In the genomic region with DNA sequence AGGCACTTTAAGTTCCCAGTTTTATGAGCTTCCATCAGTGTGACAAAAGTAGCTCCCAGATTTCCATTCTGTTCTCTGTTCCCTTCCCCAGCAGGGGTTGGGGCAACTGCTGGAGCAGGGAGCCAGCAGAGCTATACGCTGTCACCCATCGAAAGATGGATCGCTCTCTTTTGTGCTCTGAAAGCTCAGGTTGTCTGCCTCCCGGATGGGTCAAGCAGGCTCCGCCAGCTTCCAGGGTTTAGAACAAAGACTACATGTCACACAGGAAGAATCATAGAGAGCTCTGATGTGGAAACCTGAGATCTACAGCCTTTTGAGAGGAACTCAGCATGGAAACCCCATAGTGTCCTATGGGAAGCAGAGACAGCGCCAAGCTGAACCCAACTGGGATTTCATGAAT, we compare ENCODE assay signal across 23 cellular contexts.
DNase-seq lines count a peak whose midpoint lies in the region; TF ChIP-seq lines count a peak whose summit lies in the region.
"Had no signal": no experiment of that assay in that cellular context is flagged by ENCODE, and none has a peak within 500 bp of the region (broad histone marks: within the 10 kb centered on the region; RNA-seq: fewer than 3 reads in every experiment).

No MANE protein-coding gene starts in this region.

- in situ Hi-C loops in astrocyte of the spinal cord (cut with HindIII; ENCODE audit: low sequenced_read_pairs): no loop called here

- DNase-seq in NCI-H1105 treated with DMSO at 0.1 percent for 48 hours (lab: John Stamatoyannopoulos, UW): peak; percentile 4
- DNase-seq in NCI-H1105 (lab: John Stamatoyannopoulos, UW): no peak
- peak; percentile 60 for DNase-seq in NCI-H2196 (lab: John Stamatoyannopoulos, UW; ENCODE audit: unreplicated experiment)
- peak; percentile 15 for DNase-seq in astrocyte of the spinal cord (ENCODE audit: low read depth, low spot score)
- no peak for DNase-seq in activated T-cell treated with anti-CD3 and anti-CD28 coated beads, Interleukin-2, amount 50 U/mL, for 1 hour
- DNase-seq in HPDE6-E6E7 (ENCODE audit: extremely low spot score): no peak
- DNase-seq in substantia nigra (lab: John Stamatoyannopoulos, UW): no peak
- DNase-seq in C1 segment of cervical spinal cord (lab: John Stamatoyannopoulos, UW): no peak
- DNase-seq: activated CD4-positive, alpha-beta T cell treated with anti-CD3 and anti-CD28 coated beads, Interleukin-2, amount 50 U/mL, for 1 hour; activated CD8-positive, alpha-beta memory T cell treated with anti-CD3 and anti-CD28 coated beads, Interleukin-2, amount 50 U/mL, for 48 hours; activated gamma-delta T cell; left ventricle myocardium superior; mucosa of descending colon; NCI-H1436; spleen; stimulated activated CD4-positive, alpha-beta T cell treated with anti-CD3 and anti-CD28 coated beads, Interleukin-4, amount 100 ng/mL, for 24 hours; stimulated activated naive CD8-positive, alpha-beta T cell treated with anti-CD3 and anti-CD28 coated beads, Interleukin-15, amount 100 ng/mL, for 72 hours; T-helper 17 cell; transverse colon; WERI-Rb-1 had no signal

- H3K27ac ChIP-seq in substantia nigra (ENCODE audit: low read depth, low read length, poor library complexity, severe bottlenecking): no peak overlapping the region
- H3K27ac ChIP-seq: 22Rv1, coronary artery, SJSA1, spleen, transverse colon, WERI-Rb-1 had no signal

- TF ChIP-seq CTCF in astrocyte of the spinal cord (IDR thresholded peaks at IDR 0.05; ENCODE audit: low read depth, low read length): no peak

- no peak overlapping the region for H3K4me3 ChIP-seq in astrocyte of the spinal cord (ENCODE audit: low read depth, low read length)
- H3K4me3 ChIP-seq: coronary artery, mucosa of descending colon, SJSA1, spleen, transverse colon had no signal

Comparison
In these comparisons a context has a peak if more than half of its experiments do, and no peak if none do; other contexts are left out.
1. DNase-seq: peak in NCI-H1105 treated with DMSO at 0.1 percent for 48 hours (single experiment), NCI-H2196 (single experiment) and astrocyte of the spinal cord (single experiment); none in NCI-H1105 (single experiment), activated T-cell treated with anti-CD3 and anti-CD28 coated beads, Interleukin-2, amount 50 U/mL, for 1 hour (single experiment), HPDE6-E6E7 (single experiment), substantia nigra (0 of 49) and C1 segment of cervical spinal cord (0 of 14).